1 cellular context compared by ENCODE assay signal in the genomic region with DNA sequence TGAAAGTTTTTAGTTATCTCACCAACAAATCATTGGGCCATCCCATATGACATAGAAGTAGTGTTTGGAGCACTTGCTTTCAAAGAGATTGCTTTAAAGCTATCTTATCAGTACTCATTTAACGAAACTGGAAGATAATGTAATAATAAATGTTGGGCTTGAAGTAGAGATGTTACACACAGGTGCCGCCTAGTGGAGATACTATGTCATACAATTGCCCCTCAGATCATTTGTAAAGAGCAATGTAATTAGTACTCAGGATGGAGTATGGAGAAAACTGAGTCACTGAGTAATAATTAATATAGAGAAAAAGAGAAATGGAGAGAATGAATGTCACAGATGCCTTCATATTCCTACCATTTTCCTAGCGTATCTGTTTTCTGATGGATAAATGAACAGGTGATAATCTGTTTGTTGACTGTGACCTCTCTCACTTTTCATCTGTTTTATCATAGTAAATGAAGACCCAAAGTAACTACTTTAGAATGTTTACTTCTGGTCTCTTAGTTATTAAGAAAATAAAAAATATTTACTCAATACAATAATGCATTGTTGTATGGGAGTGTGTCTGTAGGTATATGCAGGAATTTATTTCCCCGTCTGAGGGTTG.
TF ChIP-seq lines count a peak whose summit lies in the region.

No MANE protein-coding gene starts in this region.

TF ChIP-seq in H1, 55 proteins besides CTCF, POLR2A, EP300 and RAD21 (continued from another document):
- TF ChIP-seq SUZ12 (IDR thresholded peaks at IDR 0.05; ENCODE audit: low read length), result no peak
- no peak for TF ChIP-seq SP1 (IDR thresholded peaks at IDR 0.05; ENCODE audit: low read depth, low read length)
- no peak for TF ChIP-seq YY1 (IDR thresholded peaks at IDR 0.05; ENCODE audit: low read depth, low read length)
- TF ChIP-seq KDM4A (IDR thresholded peaks at IDR 0.05; ENCODE audit: low read depth, low read length, severe bottlenecking), result no peak
- no peak for TF ChIP-seq EZH2 (IDR thresholded peaks at IDR 0.05; ENCODE audit: low read depth, low read length, severe bottlenecking)
- TF ChIP-seq TAF7 (optimal IDR thresholded peaks at IDR 0.05; ENCODE audit: borderline replicate concordance, low read depth, low read length), result no peak
- TF ChIP-seq CEBPB (IDR thresholded peaks at IDR 0.05; ENCODE audit: low read depth, low read length), result no peak
- no peak for TF ChIP-seq SIN3A (conservative IDR thresholded peaks at IDR 0.05 in 1 of 2, IDR thresholded peaks at IDR 0.05 in 1 of 2; ENCODE audit: low read depth in 1 of 2, low read length in 2 of 2)
